ENCODE assay signal across 15 cellular contexts in genomic region chr1:109625176-109625575, GRCh38. TPM values are rescaled to one million over a fixed set of nuclear protein-coding genes. Genes with fewer than 3 reads are reported as not detected.
DNase-seq lines count a peak whose midpoint lies in the region; ATAC-seq, FAIRE-seq and TF ChIP-seq lines count a peak whose summit lies in the region.
"Had no signal": no experiment of that assay in that cellular context is flagged by ENCODE, and none has a peak within 500 bp of the region (broad histone marks: within the 10 kb centered on the region; RNA-seq: fewer than 3 reads in every experiment).

No MANE protein-coding gene starts in this region.

- TF ChIP-seq POLR2A in K562 (conservative IDR thresholded peaks at IDR 0.05) = no peak

- intact Hi-C loops in natural killer cell (cut with micrococcal nuclease) = no loop called here
- intact Hi-C loops in K562 (cut with micrococcal nuclease) = no loop called here

- TF ChIP-seq EP300 in K562 (IDR thresholded peaks at IDR 0.05; ENCODE audit: low read length) = no peak

- 91% methylated on average over 14 of the region's 16 CpGs for WGBS in K562 (ENCODE audit: insufficient coverage, low coverage, missing lambda C conversion rate)

- no peak for ATAC-seq in natural killer cell
- ATAC-seq in natural killer cell treated with Interleukin-12 subunit alpha and Interleukin-12 subunit beta and Interleukin-15 and Interleukin-18, amount 100 ng/mL, for 72 hours = no peak
- no peak for ATAC-seq in K562
- no peak for ATAC-seq in GM19467 (IDR thresholded peaks at IDR 0.05; ENCODE audit: unreplicated experiment)
- ATAC-seq in HG02763 (IDR thresholded peaks at IDR 0.05; ENCODE audit: unreplicated experiment) = no peak

- H3K9ac ChIP-seq in K562 (ENCODE audit: insufficient read depth in 1 of 2, low read depth in 2 of 2, low read length in 2 of 2) = no peak overlapping the region; a peak in 1 of 4 replicates

- peaks cover 25 to 50% of the 10 kb centered on the region in 2 donors for H3K4me1 Mint-ChIP-seq in natural killer cell
- peaks cover 12 to 25% of the 10 kb centered on the region in 2 donors for H3K4me1 Mint-ChIP-seq in natural killer cell treated with Interleukin-12 subunit alpha and Interleukin-12 subunit beta and Interleukin-15 and Interleukin-18, amount 100 ng/mL, for 72 hours (ENCODE audit: low read depth in 2 of 2)

- no peaks in the 10 kb centered on the region for H3K27me3 Mint-ChIP-seq in natural killer cell (ENCODE audit: low read depth in 2 of 2)
- no peaks in the 10 kb centered on the region for H3K27me3 Mint-ChIP-seq in natural killer cell treated with Interleukin-12 subunit alpha and Interleukin-12 subunit beta and Interleukin-15 and Interleukin-18, amount 100 ng/mL, for 72 hours
- H3K27me3 Mint-ChIP-seq: activated naive CD4-positive, alpha-beta T cell treated with anti-CD3 and anti-CD28 coated beads, Interleukin-2, amount 10 ng/mL, durations not matched to agents 7 days and 5 days; stimulated activated naive CD8-positive, alpha-beta T cell treated with anti-CD3 and anti-CD28 coated beads, Interleukin-15, Interleukin-2, amounts not matched to agents 100 ng/mL and 50 ng/mL, for 24 hours had no signal

- no peak for TF ChIP-seq RAD21 in K562 (CRISPR knock-in tag; conservative IDR thresholded peaks at IDR 0.05 in 1 of 2, IDR thresholded peaks at IDR 0.05 in 1 of 2)

- no peaks in the 10 kb centered on the region for H3K9me3 Mint-ChIP-seq in natural killer cell
- no peaks in the 10 kb centered on the region for H3K9me3 Mint-ChIP-seq in natural killer cell treated with Interleukin-12 subunit alpha and Interleukin-12 subunit beta and Interleukin-15 and Interleukin-18, amount 100 ng/mL, for 72 hours
- H3K9me3 Mint-ChIP-seq: activated naive CD4-positive, alpha-beta T cell treated with anti-CD3 and anti-CD28 coated beads, Interleukin-2, amount 10 ng/mL, durations not matched to agents 7 days and 5 days; stimulated activated naive CD8-positive, alpha-beta T cell treated with anti-CD3 and anti-CD28 coated beads, Interleukin-15, Interleukin-2, amounts not matched to agents 100 ng/mL and 50 ng/mL, for 24 hours; T-helper 2 cell treated with Interferon-gamma antibody and Interleukin-4, amounts not matched to agents 5 μg/mL and 100 μg/mL, for 36 hours had no signal

- no peak for FAIRE-seq in K562 (lab: Jason Lieb, UNC)

- in situ Hi-C loops in K562 (cut with MboI) = no loop called here

- no peak overlapping the region for H3K4me3 Mint-ChIP-seq in natural killer cell
- H3K4me3 Mint-ChIP-seq in natural killer cell treated with Interleukin-12 subunit alpha and Interleukin-12 subunit beta and Interleukin-15 and Interleukin-18, amount 100 ng/mL, for 72 hours = no peak overlapping the region
- H3K4me3 Mint-ChIP-seq: stimulated activated naive CD8-positive, alpha-beta T cell treated with anti-CD3 and anti-CD28 coated beads, Interleukin-15, Interleukin-2, amounts not matched to agents 100 ng/mL and 50 ng/mL, for 24 hours had no signal

- H3K27ac ChIP-seq in K562 (ENCODE audit: extremely low read depth, low read depth, low read length) = no peak overlapping the region

- peaks cover 5% of the 10 kb centered on the region for H4K20me1 ChIP-seq in K562 (replicated peaks; ENCODE audit: control insufficient read depth, insufficient read depth, low read length)

- no peaks in the 10 kb centered on the region for H3K36me3 Mint-ChIP-seq in natural killer cell
- H3K36me3 Mint-ChIP-seq in natural killer cell treated with Interleukin-12 subunit alpha and Interleukin-12 subunit beta and Interleukin-15 and Interleukin-18, amount 100 ng/mL, for 72 hours = no peaks in the 10 kb centered on the region

- no peaks in the 10 kb centered on the region for H3K9me3 ChIP-seq in K562 (replicated peaks; ENCODE audit: control insufficient read depth, insufficient read depth, low read depth, low read length)
- H3K9me3 ChIP-seq: HAP-1 had no signal

- no peak overlapping the region for H3K4me3 ChIP-seq in K562
- H3K4me3 ChIP-seq: HAP-1 had no signal

- CTCF ChIA-PET in K562 (lab: Yijun Ruan, JAX; ENCODE audit: low intra/inter-chr PET ratio) = no interaction called here

- TF ChIP-seq CTCF in natural killer cell (IDR thresholded peaks at IDR 0.05) (no peak), K562 (IDR thresholded peaks at IDR 0.05 in 2 of 3, conservative IDR thresholded peaks at IDR 0.05 in 1 of 3; ENCODE audit: insufficient read depth in 2 of 3, low read depth in 1 of 3, low read length in 3 of 3) (no peak)

- POLR2A ChIA-PET in K562 (lab: Yijun Ruan, JAX) = interaction anchor here (1.0 to 2.8 kb wide), 4 partner anchors 15 to 197 kb away, joined by 3 to 17 read pairs (median 8); partner anchors contain the start of gene GNAI3

- BruUV-seq in K562 (replicated peaks; lab: Mats Ljungman, UMichigan) = no TSS peak

- H3K4me2 ChIP-seq in K562 (ENCODE audit: insufficient read depth, low read length) = no peak overlapping the region

- H3K27me3 ChIP-seq in K562 (ENCODE audit: control insufficient read depth in 2 of 2, insufficient read depth in 2 of 2, low read length in 2 of 2) = no peaks in the 10 kb centered on the region

- H3K27ac Mint-ChIP-seq in natural killer cell = peak overlapping the region; percentile 21 to 42
- H3K27ac Mint-ChIP-seq in natural killer cell treated with Interleukin-12 subunit alpha and Interleukin-12 subunit beta and Interleukin-15 and Interleukin-18, amount 100 ng/mL, for 72 hours = no peak overlapping the region
- H3K27ac Mint-ChIP-seq: stimulated activated naive CD8-positive, alpha-beta T cell treated with anti-CD3 and anti-CD28 coated beads, Interleukin-15, Interleukin-2, amounts not matched to agents 100 ng/mL and 50 ng/mL, for 24 hours had no signal

- peaks cover 5% of the 10 kb centered on the region for H3K9me1 ChIP-seq in K562 (ENCODE audit: control insufficient read depth, insufficient read depth, low read length)

- DNase-seq in natural killer cell (no peak), K562 (ENCODE audit: extremely low read depth in 1 of 4, low spot score in 3 of 4) (no peak), superior temporal gyrus (ENCODE audit: extremely low spot score) (no peak)
- DNase-seq in natural killer cell treated with Interleukin-12 subunit alpha and Interleukin-12 subunit beta and Interleukin-15 and Interleukin-18, amount 100 ng/mL, for 72 hours (ENCODE audit: low spot score) = no peak
- DNase-seq: AML-193; NCI-H1048; stimulated activated CD4-positive, alpha-beta T cell treated with anti-CD3 and anti-CD28 coated beads, Interleukin-4, amount 100 ng/mL, for 1 hour had no signal

- peaks cover 42% of the 10 kb centered on the region for H3K79me2 ChIP-seq in K562 (ENCODE audit: control insufficient read depth, insufficient read depth, low read length)

- peaks cover 20 to 70% of the 10 kb centered on the region in 2 experiments for H3K4me1 ChIP-seq in K562 (replicated peaks in 1 of 2; ENCODE audit: control insufficient read depth in 2 of 2, insufficient read depth in 2 of 2, low read length in 2 of 2)
- H3K4me1 ChIP-seq: HAP-1 had no signal

- H2AFZ ChIP-seq in K562 (ENCODE audit: low read depth, low read length) = no peak overlapping the region

- H3K36me3 ChIP-seq in K562 (ENCODE audit: control insufficient read depth, insufficient read depth, low read length) = peaks cover 44% of the 10 kb centered on the region; the same call in 2 of the 3 replicates

RNA-seq across cellular contexts. Expression of gene AMPD2, which starts 5.5 kb away (rescaled TPM):
- total RNA-seq in natural killer cell (100 to 1,000 TPM; 200 to 271 (median 243) TPM), K562 (2014; rRNA removed) (51.0 and 57.1 TPM in 2 replicates), K562 (2014; rRNA removed; fragmentation: Illumina TruSeq; extraction: Trizol) (11.5 and 17.8 TPM in 2 replicates), K562 (2015; rRNA removed; fragmentation: Illumina TruSeq; extraction: Trizol) (27.1 and 28.4 TPM in 2 replicates), K562 (2021) (74.1 and 77.7 TPM in 2 replicates)
- 100 to 1,000 TPM in 1 of 2 donors, 10 to 100 TPM in 1; 79.0 to 144 TPM for total RNA-seq in natural killer cell treated with Interleukin-12 subunit alpha and Interleukin-12 subunit beta and Interleukin-15 and Interleukin-18, amount 100 ng/mL, for 72 hours
- total RNA-seq in K562 (2011; cell fraction: chromatin; rRNA removed; ENCODE audit: low replicate concordance) = 140 and 447 TPM in 2 replicates
- 236 and 252 TPM in 2 replicates for total RNA-seq in K562 (2011; cell fraction: nucleolus; rRNA removed)
- 132 and 154 TPM in 2 replicates for total RNA-seq in K562 (2011; cell fraction: nucleoplasm; rRNA removed)
- polyA plus RNA-seq in K562 (2011; rRNA removed) (28.2 and 67.7 TPM in 2 replicates), K562 (2014; fragmentation: Illumina TruSeq; extraction: Trizol) (48.2 and 51.1 TPM in 2 replicates), K562 (2014; fragmentation: Nextera tagmentation; extraction: Ambion mirVana) (1 to 10 TPM; 2.0 to 4.0 TPM), K562 (2014; rRNA removed) (43.8 and 55.6 TPM in 2 replicates)
- 33.1 and 34.0 TPM in 2 replicates for polyA plus RNA-seq in K562 (2011; cell fraction: cytosol; rRNA removed)
- polyA plus RNA-seq in K562 (2011; cell fraction: nucleus; rRNA removed) = 436 and 581 TPM in 2 replicates
- 54.7 and 59.0 TPM in 2 replicates for polyA plus RNA-seq in K562 (2012)
- 21.0 and 24.7 TPM in 2 replicates for polyA minus RNA-seq in K562 (2011; rRNA and poly(A)+ RNA removed)
- 32.1 and 40.5 TPM in 2 replicates for polyA minus RNA-seq in K562 (2011; cell fraction: cytosol; rRNA and poly(A)+ RNA removed)
- polyA minus RNA-seq in K562 (2011; cell fraction: nucleus; rRNA and poly(A)+ RNA removed) = 99.8 and 119 TPM in 2 replicates

RNA-seq across cellular contexts. Expression of gene GNAT2, which starts 5.8 kb away (rescaled TPM):
- total RNA-seq in natural killer cell (not detected), K562 (2014; rRNA removed) (0.33 TPM in 1 of 2 replicates, not detected in the other), K562 (2014; rRNA removed; fragmentation: Illumina TruSeq; extraction: Trizol) (0.25 and 0.29 TPM in 2 replicates), K562 (2015; rRNA removed; fragmentation: Illumina TruSeq; extraction: Trizol) (0.33 and 0.60 TPM in 2 replicates), K562 (2021) (0.16 and 0.47 TPM in 2 replicates)
- total RNA-seq in natural killer cell treated with Interleukin-12 subunit alpha and Interleukin-12 subunit beta and Interleukin-15 and Interleukin-18, amount 100 ng/mL, for 72 hours = under 1 TPM in 1 of 2 donors, not detected in 1; 0.64 TPM
- total RNA-seq in K562 (2011; cell fraction: chromatin; rRNA removed; ENCODE audit: low replicate concordance) = not detected in 2 replicates
- not detected in 2 replicates for total RNA-seq in K562 (2011; cell fraction: nucleolus; rRNA removed)
- not detected in 2 replicates for total RNA-seq in K562 (2011; cell fraction: nucleoplasm; rRNA removed)
- polyA plus RNA-seq in K562 (2011; rRNA removed) (0.27 and 0.32 TPM in 2 replicates), K562 (2014; fragmentation: Illumina TruSeq; extraction: Trizol) (0.52 and 0.90 TPM in 2 replicates), K562 (2014; fragmentation: Nextera tagmentation; extraction: Ambion mirVana) (under 1 TPM; 0.06 to 0.22 TPM), K562 (2014; rRNA removed) (0.07 TPM in 1 of 2 replicates, not detected in the other)
- polyA plus RNA-seq in K562 (2011; cell fraction: cytosol; rRNA removed) = 0.19 TPM in 1 of 2 replicates, not detected in the other
- polyA plus RNA-seq in K562 (2011; cell fraction: nucleus; rRNA removed) = 0.37 TPM in 1 of 2 replicates, not detected in the other
- 0.42 and 0.46 TPM in 2 replicates for polyA plus RNA-seq in K562 (2012)
- polyA minus RNA-seq in K562 (2011; rRNA and poly(A)+ RNA removed) = 0.63 and 0.81 TPM in 2 replicates
- polyA minus RNA-seq in K562 (2011; cell fraction: cytosol; rRNA and poly(A)+ RNA removed) = not detected in 2 replicates
- polyA minus RNA-seq in K562 (2011; cell fraction: nucleus; rRNA and poly(A)+ RNA removed) = 0.13 TPM in 1 of 2 replicates, not detected in the other
- total RNA-seq: glomerular endothelial cell, RPMI7951 had no signal

RNA-seq across cellular contexts. Expression of gene GSTM4, which starts 30.7 kb away (rescaled TPM):
- total RNA-seq in natural killer cell = 10 to 100 TPM; 20.5 to 48.8 (median 47.1) TPM
- total RNA-seq in natural killer cell treated with Interleukin-12 subunit alpha and Interleukin-12 subunit beta and Interleukin-15 and Interleukin-18, amount 100 ng/mL, for 72 hours = 10 to 100 TPM in 1 of 2 donors, 1 to 10 TPM in 1; 8.4 to 25.1 TPM
- total RNA-seq in K562 (2011; cell fraction: chromatin; rRNA removed; ENCODE audit: low replicate concordance) = 32.6 and 57.2 TPM in 2 replicates
- 42.2 and 42.5 TPM in 2 replicates for total RNA-seq in K562 (2011; cell fraction: nucleolus; rRNA removed)
- total RNA-seq in K562 (2011; cell fraction: nucleoplasm; rRNA removed) = 35.5 and 39.5 TPM in 2 replicates
- 18.8 and 26.8 TPM in 2 replicates for total RNA-seq in K562 (2014; rRNA removed)
- total RNA-seq in K562 (2014; rRNA removed; fragmentation: Illumina TruSeq; extraction: Trizol) = 21.0 and 22.2 TPM in 2 replicates
- 25.0 and 29.7 TPM in 2 replicates for total RNA-seq in K562 (2015; rRNA removed; fragmentation: Illumina TruSeq; extraction: Trizol)
- 38.8 and 41.0 TPM in 2 replicates for total RNA-seq in K562 (2021)
- 45.0 and 57.0 TPM in 2 replicates for polyA plus RNA-seq in K562 (2011; rRNA removed)
- 55.3 and 58.1 TPM in 2 replicates for polyA plus RNA-seq in K562 (2011; cell fraction: cytosol; rRNA removed)
- 108 and 111 TPM in 2 replicates for polyA plus RNA-seq in K562 (2011; cell fraction: nucleus; rRNA removed)
- 44.6 and 53.5 TPM in 2 replicates for polyA plus RNA-seq in K562 (2012)
- polyA plus RNA-seq in K562 (2014; fragmentation: Illumina TruSeq; extraction: Trizol) = 53.4 and 56.1 TPM in 2 replicates
- polyA plus RNA-seq in K562 (2014; fragmentation: Nextera tagmentation; extraction: Ambion mirVana) = 10 to 100 TPM; 30.5 to 39.2 TPM
- 38.4 and 46.2 TPM in 2 replicates for polyA plus RNA-seq in K562 (2014; rRNA removed)
- polyA minus RNA-seq in K562 (2011; rRNA and poly(A)+ RNA removed) = 26.7 and 29.8 TPM in 2 replicates
- 19.7 and 21.8 TPM in 2 replicates for polyA minus RNA-seq in K562 (2011; cell fraction: cytosol; rRNA and poly(A)+ RNA removed)
- 24.2 and 40.5 TPM in 2 replicates for polyA minus RNA-seq in K562 (2011; cell fraction: nucleus; rRNA and poly(A)+ RNA removed)

RNA-seq across cellular contexts. Expression of gene GSTM2, which starts 42.7 kb away (rescaled TPM):
- total RNA-seq in natural killer cell (100 to 1,000 TPM; 142 to 315 (median 205) TPM), K562 (2014; rRNA removed) (1.6 TPM in 2 replicates), K562 (2014; rRNA removed; fragmentation: Illumina TruSeq; extraction: Trizol) (2.5 and 2.6 TPM in 2 replicates), K562 (2015; rRNA removed; fragmentation: Illumina TruSeq; extraction: Trizol) (4.2 TPM in 2 replicates), K562 (2021) (6.4 and 6.8 TPM in 2 replicates)
- total RNA-seq in natural killer cell treated with Interleukin-12 subunit alpha and Interleukin-12 subunit beta and Interleukin-15 and Interleukin-18, amount 100 ng/mL, for 72 hours = 10 to 100 TPM in 1 of 2 donors, 1 to 10 TPM in 1; 3.6 to 10.8 TPM
- 18.6 and 26.2 TPM in 2 replicates for total RNA-seq in K562 (2011; cell fraction: chromatin; rRNA removed; ENCODE audit: low replicate concordance)
- 12.3 and 13.0 TPM in 2 replicates for total RNA-seq in K562 (2011; cell fraction: nucleolus; rRNA removed)
- 16.2 and 17.0 TPM in 2 replicates for total RNA-seq in K562 (2011; cell fraction: nucleoplasm; rRNA removed)
- polyA plus RNA-seq in K562 (2011; rRNA removed) (5.4 and 11.9 TPM in 2 replicates), K562 (2014; fragmentation: Illumina TruSeq; extraction: Trizol) (8.6 and 10.9 TPM in 2 replicates), K562 (2014; fragmentation: Nextera tagmentation; extraction: Ambion mirVana) (10 to 100 TPM; 12.4 to 15.1 TPM), K562 (2014; rRNA removed) (7.6 and 7.7 TPM in 2 replicates)
- 7.2 and 11.1 TPM in 2 replicates for polyA plus RNA-seq in K562 (2011; cell fraction: cytosol; rRNA removed)
- polyA plus RNA-seq in K562 (2011; cell fraction: nucleus; rRNA removed) = 53.6 and 78.5 TPM in 2 replicates
- 12.4 and 26.5 TPM in 2 replicates for polyA plus RNA-seq in K562 (2012)
- 4.1 and 4.3 TPM in 2 replicates for polyA minus RNA-seq in K562 (2011; rRNA and poly(A)+ RNA removed)
- 0.95 and 2.5 TPM in 2 replicates for polyA minus RNA-seq in K562 (2011; cell fraction: cytosol; rRNA and poly(A)+ RNA removed)
- polyA minus RNA-seq in K562 (2011; cell fraction: nucleus; rRNA and poly(A)+ RNA removed) = 5.1 and 10.0 TPM in 2 replicates

Comparison
In these comparisons a context has a peak if more than half of its experiments do, and no peak if none do; other contexts are left out.
1. H3K27ac Mint-ChIP-seq: peak in natural killer cell (2 of 2); none in natural killer cell treated with Interleukin-12 subunit alpha and Interleukin-12 subunit beta and Interleukin-15 and Interleukin-18, amount 100 ng/mL, for 72 hours (0 of 2).